ENCODE assay signal across 17 cellular contexts in the genomic region with DNA sequence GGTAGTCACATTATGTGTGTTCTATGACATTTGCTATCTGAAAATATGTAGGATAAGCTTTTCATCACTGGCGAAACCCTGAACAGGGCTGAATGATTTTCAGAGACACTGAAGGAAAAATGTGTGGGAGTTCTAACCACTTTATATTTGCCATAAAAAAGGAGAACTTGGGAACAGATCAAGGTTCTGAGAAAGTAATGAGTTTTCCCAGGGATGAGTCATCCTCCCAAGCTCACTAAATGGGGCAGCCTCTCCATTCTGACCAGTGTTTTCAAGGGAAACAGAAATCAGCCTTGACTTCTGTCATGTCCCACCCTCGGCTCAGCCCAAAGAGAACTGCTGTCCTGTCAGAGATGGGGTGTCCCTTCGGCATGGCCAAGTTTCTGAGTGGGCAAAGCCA.
DNase-seq lines count a peak whose midpoint lies in the region; ATAC-seq and TF ChIP-seq lines count a peak whose summit lies in the region.
"Had no signal": no experiment of that assay in that cellular context is flagged by ENCODE, and none has a peak within 500 bp of the region (broad histone marks: within the 10 kb centered on the region; RNA-seq: fewer than 3 reads in every experiment).

No MANE protein-coding gene starts in this region.

- no peak overlapping the region for H3K4me3 Mint-ChIP-seq in HFFc6
- H3K4me3 Mint-ChIP-seq in stimulated activated effector memory CD8-positive, alpha-beta T cell treated with anti-CD3 and anti-CD28 coated beads, Interleukin-12 subunit alpha, Interleukin-12 subunit beta, amount 100 ng/mL, for 72 hours = no peak overlapping the region
- H3K4me3 Mint-ChIP-seq: activated CD4-positive, alpha-beta T cell treated with anti-CD3 and anti-CD28 coated beads, Interleukin-2, amount 10 ng/mL, durations not matched to agents 24 days and 14 days; activated T-helper 1 cell treated with anti-CD3 and anti-CD28 coated beads, Interleukin-12 subunit alpha, Interleukin-12 subunit beta, Interleukin-2, Interleukin-4 antibody, amounts not matched to agents 30 ng/mL and 10 ng/mL and 1 ng/mL, durations not matched to agents 14 hours and 24 hours and 36 hours; CD4-positive, alpha-beta memory T cell had no signal

- TF ChIP-seq CTCF in HFFc6 (IDR thresholded peaks at IDR 0.05) (no peak), mucosa of descending colon (IDR thresholded peaks at IDR 0.05) (no peak)

- peak; percentile 22 for DNase-seq in AG08396 (ENCODE audit: low spot score)
- DNase-seq in HFFc6 = peak; percentile 32
- DNase-seq in dermis blood vessel endothelial cell = peak; percentile 11
- DNase-seq in mucosa of descending colon = no peak
- no peak for DNase-seq in NCI-H2227 (lab: John Stamatoyannopoulos, UW; ENCODE audit: unreplicated experiment)
- no peak for DNase-seq in stimulated activated effector memory CD8-positive, alpha-beta T cell treated with anti-CD3 and anti-CD28 coated beads, Interleukin-12 subunit alpha, Interleukin-12 subunit beta, amount 100 ng/mL, for 72 hours (ENCODE audit: low spot score in 2 of 2)
- DNase-seq: activated CD4-positive, alpha-beta T cell treated with anti-CD3 and anti-CD28 coated beads, Interleukin-2, amount 10 ng/mL, durations not matched to agents 24 days and 14 days; CD4-positive, alpha-beta memory T cell; effector CD8-positive, alpha-beta T cell; hippocampal formation; mammary epithelial cell; NCI-H2227 treated with DMSO at 0.1 percent for 48 hours; pancreas; stimulated activated CD4-positive, alpha-beta T cell treated with anti-CD3 and anti-CD28 coated beads, Interleukin-1b, Interleukin-23, amount 100 ng/mL, for 48 hours had no signal

- no peaks in the 10 kb centered on the region for H3K36me3 Mint-ChIP-seq in HFFc6 (ENCODE audit: low read depth)
- no peaks in the 10 kb centered on the region for H3K36me3 Mint-ChIP-seq in stimulated activated effector memory CD8-positive, alpha-beta T cell treated with anti-CD3 and anti-CD28 coated beads, Interleukin-12 subunit alpha, Interleukin-12 subunit beta, amount 100 ng/mL, for 72 hours
- H3K36me3 Mint-ChIP-seq: CD4-positive, alpha-beta memory T cell had no signal

- intact Hi-C loops in mucosa of descending colon (cut with DNase I, micrococcal nuclease) = no loop called here

- H3K9me3 ChIP-seq in mucosa of descending colon = no peaks in the 10 kb centered on the region
- H3K9me3 ChIP-seq: pancreas had no signal

- no peaks in the 10 kb centered on the region for H3K4me1 ChIP-seq in mucosa of descending colon (ENCODE audit: low read depth)
- H3K4me1 ChIP-seq: pancreas had no signal

- ATAC-seq in mucosa of descending colon (peak; percentile 24), HG02642 (IDR thresholded peaks at IDR 0.05; ENCODE audit: poor library complexity, unreplicated experiment) (no peak), HG03139 (IDR thresholded peaks at IDR 0.05; ENCODE audit: unreplicated experiment) (no peak)
- ATAC-seq in stimulated activated effector memory CD8-positive, alpha-beta T cell treated with anti-CD3 and anti-CD28 coated beads, Interleukin-12 subunit alpha, Interleukin-12 subunit beta, amount 100 ng/mL, for 72 hours = no peak

- peaks cover 11% of the 10 kb centered on the region for H3K4me1 Mint-ChIP-seq in HFFc6 (ENCODE audit: low read depth)
- H3K4me1 Mint-ChIP-seq in stimulated activated effector memory CD8-positive, alpha-beta T cell treated with anti-CD3 and anti-CD28 coated beads, Interleukin-12 subunit alpha, Interleukin-12 subunit beta, amount 100 ng/mL, for 72 hours = no peaks in the 10 kb centered on the region
- H3K4me1 Mint-ChIP-seq: activated CD4-positive, alpha-beta T cell treated with anti-CD3 and anti-CD28 coated beads, Interleukin-2, amount 10 ng/mL, durations not matched to agents 24 days and 14 days; CD4-positive, alpha-beta memory T cell had no signal

- H3K36me3 ChIP-seq in mucosa of descending colon (ENCODE audit: low read depth) = no peaks in the 10 kb centered on the region
- H3K36me3 ChIP-seq: pancreas had no signal

- no peaks in the 10 kb centered on the region for H3K9me3 Mint-ChIP-seq in HFFc6
- H3K9me3 Mint-ChIP-seq in stimulated activated effector memory CD8-positive, alpha-beta T cell treated with anti-CD3 and anti-CD28 coated beads, Interleukin-12 subunit alpha, Interleukin-12 subunit beta, amount 100 ng/mL, for 72 hours = peaks cover 9% of the 10 kb centered on the region
- H3K9me3 Mint-ChIP-seq: activated CD4-positive, alpha-beta T cell treated with anti-CD3 and anti-CD28 coated beads, Interleukin-2, amount 10 ng/mL, durations not matched to agents 24 days and 14 days; activated T-helper 1 cell treated with anti-CD3 and anti-CD28 coated beads, Interleukin-12 subunit alpha, Interleukin-12 subunit beta, Interleukin-2, Interleukin-4 antibody, amounts not matched to agents 30 ng/mL and 10 ng/mL and 1 ng/mL, durations not matched to agents 14 hours and 24 hours and 36 hours had no signal

- peak overlapping the region; percentile 45 for H3K27ac Mint-ChIP-seq in HFFc6
- no peak overlapping the region for H3K27ac Mint-ChIP-seq in stimulated activated effector memory CD8-positive, alpha-beta T cell treated with anti-CD3 and anti-CD28 coated beads, Interleukin-12 subunit alpha, Interleukin-12 subunit beta, amount 100 ng/mL, for 72 hours
- H3K27ac Mint-ChIP-seq: activated CD4-positive, alpha-beta T cell treated with anti-CD3 and anti-CD28 coated beads, Interleukin-2, amount 10 ng/mL, durations not matched to agents 24 days and 14 days; activated T-helper 1 cell treated with anti-CD3 and anti-CD28 coated beads, Interleukin-12 subunit alpha, Interleukin-12 subunit beta, Interleukin-2, Interleukin-4 antibody, amounts not matched to agents 30 ng/mL and 10 ng/mL and 1 ng/mL, durations not matched to agents 14 hours and 24 hours and 36 hours; CD4-positive, alpha-beta memory T cell had no signal

- no peaks in the 10 kb centered on the region for H3K27me3 Mint-ChIP-seq in HFFc6 (ENCODE audit: insufficient read depth)
- H3K27me3 Mint-ChIP-seq: activated CD4-positive, alpha-beta T cell treated with anti-CD3 and anti-CD28 coated beads, Interleukin-2, amount 10 ng/mL, durations not matched to agents 24 days and 14 days; CD4-positive, alpha-beta memory T cell had no signal

- H3K4me3 ChIP-seq in mucosa of descending colon = no peak overlapping the region
- H3K4me3 ChIP-seq: pancreas had no signal

Comparison
In these comparisons a context has a peak if more than half of its experiments do, and no peak if none do; other contexts are left out.
1. DNase-seq: peak in AG08396 (single experiment), HFFc6 (single experiment) and dermis blood vessel endothelial cell (single experiment); none in mucosa of descending colon (0 of 3), NCI-H2227 (single experiment) and stimulated activated effector memory CD8-positive, alpha-beta T cell treated with anti-CD3 and anti-CD28 coated beads, Interleukin-12 subunit alpha, Interleukin-12 subunit beta, amount 100 ng/mL, for 72 hours (0 of 2).